In genomic region chr1:66599899-66600737, GRCh38 we compare ENCODE assay signal across 17 cellular contexts.
DNase-seq lines count a peak whose midpoint lies in the region; ATAC-seq, FAIRE-seq and TF ChIP-seq lines count a peak whose summit lies in the region.
"Had no signal": no experiment of that assay in that cellular context is flagged by ENCODE, and none has a peak within 500 bp of the region (broad histone marks: within the 10 kb centered on the region; RNA-seq: fewer than 3 reads in every experiment).

No MANE protein-coding gene starts in this region.

- no peaks in the 10 kb centered on the region for H3K9me2 ChIP-seq in SK-N-SH

- peaks cover 3 to 21% of the 10 kb centered on the region in 2 experiments; a peak in 3 of 4 replicates for H3K4me1 ChIP-seq in SK-N-SH (ENCODE audit: control insufficient read depth in 1 of 2, insufficient read depth in 2 of 2, low read depth in 1 of 2, low read length in 1 of 2)
- no peaks in the 10 kb centered on the region for H3K4me1 ChIP-seq in K562 (replicated peaks in 1 of 2; ENCODE audit: control insufficient read depth in 2 of 2, insufficient read depth in 2 of 2, low read length in 2 of 2)
- peaks cover 11% of the 10 kb centered on the region for H3K4me1 ChIP-seq in keratinocyte (ENCODE audit: control insufficient read depth, extremely low read depth, insufficient read depth, low read length)
- H3K4me1 ChIP-seq in skeletal muscle satellite cell (ENCODE audit: control insufficient read depth, insufficient read depth, low read length), result peaks cover 20% of the 10 kb centered on the region
- H3K4me1 ChIP-seq: BLaER1 had no signal

- H3K27ac Mint-ChIP-seq in glutamatergic neuron (ENCODE audit: unreplicated experiment), result no peak overlapping the region
- H3K27ac Mint-ChIP-seq: CD8-positive, alpha-beta T cell had no signal

- H3K4me3 ChIP-seq in SK-N-SH (ENCODE audit: low read depth in 2 of 2, low read length in 1 of 2) (no peak overlapping the region), K562 (no peak overlapping the region), keratinocyte (ENCODE audit: control insufficient read depth in 2 of 3, extremely low read depth in 1 of 3, insufficient read depth in 2 of 3, low read depth in 1 of 3, low read length in 3 of 3) (no peak overlapping the region), skeletal muscle satellite cell (ENCODE audit: low read length) (peak overlapping the region; percentile 36)
- H3K4me3 ChIP-seq: BLaER1 had no signal

- DNase-seq in SK-N-SH, result no peak
- no peak for DNase-seq in K562 (ENCODE audit: extremely low read depth in 1 of 4, low spot score in 3 of 4)
- no peak for DNase-seq in keratinocyte (ENCODE audit: low read depth, low spot score)
- no peak for DNase-seq in glutamatergic neuron
- no peak for DNase-seq in left ventricle myocardium superior
- no peak for DNase-seq in NCI-H1417 treated with DMSO at 0.1 percent for 48 hours (lab: John Stamatoyannopoulos, UW)
- DNase-seq: 8988T; CD8-positive, alpha-beta T cell; DMS79 treated with DMSO at 0.1 percent for 48 hours; NCI-H187 treated with DMSO at 0.1 percent for 48 hours; NCI-H748 treated with DMSO at 0.1 percent for 48 hours; OCI-M1; RPMI8226; SIG-M5 had no signal

- ATAC-seq in SK-N-SH treated with all-trans-retinoic acid at 6 μM for 48 hours (no peak), K562 (peak; percentile 42; the same call in 1 of the 3 replicates), left ventricle myocardium superior (no peak)
- ATAC-seq: CD8-positive, alpha-beta T cell had no signal

- H3K27me3 ChIP-seq in SK-N-SH (ENCODE audit: insufficient read depth) (no peaks in the 10 kb centered on the region), K562 (ENCODE audit: control insufficient read depth in 2 of 2, insufficient read depth in 2 of 2, low read length in 2 of 2) (peaks cover 0 to 10% of the 10 kb centered on the region in 2 experiments; a peak in 3 of 5 replicates), keratinocyte (ENCODE audit: control insufficient read depth, extremely low read depth, insufficient read depth, low read length) (no peaks in the 10 kb centered on the region), skeletal muscle satellite cell (ENCODE audit: control insufficient read depth, insufficient read depth, low read length) (no peaks in the 10 kb centered on the region)
- H3K27me3 ChIP-seq: BLaER1 had no signal

- H3K4me3 Mint-ChIP-seq in glutamatergic neuron (ENCODE audit: unreplicated experiment), result no peak overlapping the region
- H3K4me3 Mint-ChIP-seq: CD8-positive, alpha-beta T cell had no signal

- no peaks in the 10 kb centered on the region for H3K9me3 ChIP-seq in SK-N-SH
- no peaks in the 10 kb centered on the region for H3K9me3 ChIP-seq in K562 (replicated peaks; ENCODE audit: control insufficient read depth, insufficient read depth, low read depth, low read length)
- H3K9me3 ChIP-seq in keratinocyte (ENCODE audit: control insufficient read depth, low read depth, low read length), result no peaks in the 10 kb centered on the region
- H3K9me3 ChIP-seq in skeletal muscle satellite cell (replicated peaks; ENCODE audit: low read length), result peaks cover 2% of the 10 kb centered on the region

- no TSS peak for BruUV-seq in K562 (replicated peaks; lab: Mats Ljungman, UMichigan)

- H3K4me2 ChIP-seq in SK-N-SH (no peak overlapping the region), K562 (ENCODE audit: insufficient read depth, low read length) (no peak overlapping the region), keratinocyte (ENCODE audit: control insufficient read depth, extremely low read depth, insufficient read depth, low read depth, low read length) (no peak overlapping the region), skeletal muscle satellite cell (ENCODE audit: low read length) (peak overlapping the region; percentile 55)
- H3K4me2 ChIP-seq: BLaER1 had no signal

- CTCF ChIA-PET in SK-N-SH (lab: Yijun Ruan, JAX), result interaction anchor here (1.3 kb wide), 1 partner anchor 9 kb away, joined by 5 read pairs; no protein-coding TSS in a partner anchor
- CTCF ChIA-PET in K562 (lab: Yijun Ruan, JAX; ENCODE audit: low intra/inter-chr PET ratio), result no interaction called here

- H3K4me1 Mint-ChIP-seq in glutamatergic neuron (ENCODE audit: low read depth, unreplicated experiment), result no peaks in the 10 kb centered on the region

- POLR2A ChIA-PET in SK-N-SH (lab: Yijun Ruan, JAX), result no interaction called here
- POLR2A ChIA-PET in K562 (lab: Yijun Ruan, JAX), result interaction anchor here (0.5 kb wide), 2 partner anchors 54 to 707 kb away, joined by 3 read pairs; no protein-coding TSS in a partner anchor

- dilution Hi-C loops in keratinocyte (cut with MboI; ENCODE audit: extremely low pct_ligation_motif_present, low sequenced_read_pairs), result no loop called here

- H2AFZ ChIP-seq in SK-N-SH (ENCODE audit: low read depth) (peak overlapping the region; percentile 38; the same call in 1 of the 2 replicates), K562 (ENCODE audit: low read depth, low read length) (no peak overlapping the region), keratinocyte (ENCODE audit: control insufficient read depth, low read length) (no peak overlapping the region)

- H4K20me1 ChIP-seq in SK-N-SH (ENCODE audit: insufficient read depth) (no peaks in the 10 kb centered on the region), K562 (replicated peaks; ENCODE audit: control insufficient read depth, insufficient read depth, low read length) (no peaks in the 10 kb centered on the region), keratinocyte (ENCODE audit: control insufficient read depth, extremely low read depth, insufficient read depth, low read length) (no peaks in the 10 kb centered on the region)
- H4K20me1 ChIP-seq: BLaER1 had no signal

- in situ Hi-C loops in K562 (cut with MboI), result no loop called here

- H3K36me3 Mint-ChIP-seq in glutamatergic neuron (ENCODE audit: unreplicated experiment), result peaks cover 5% of the 10 kb centered on the region
- H3K36me3 Mint-ChIP-seq: CD8-positive, alpha-beta T cell had no signal

- H3K27me3 Mint-ChIP-seq in glutamatergic neuron (ENCODE audit: unreplicated experiment), result no peaks in the 10 kb centered on the region

- intact Hi-C loops in K562 (cut with micrococcal nuclease), result no loop called here
- intact Hi-C loops in left ventricle myocardium superior (cut with micrococcal nuclease), result no loop called here

- TF ChIP-seq POLR2A in K562 (conservative IDR thresholded peaks at IDR 0.05), result no peak

- TF ChIP-seq RAD21 in SK-N-SH (IDR thresholded peaks at IDR 0.05; ENCODE audit: low read length) (no peak), K562 (CRISPR knock-in tag; conservative IDR thresholded peaks at IDR 0.05 in 1 of 2, IDR thresholded peaks at IDR 0.05 in 1 of 2) (no peak)

- H3K27ac ChIP-seq in SK-N-SH (ENCODE audit: low read depth in 2 of 2, low read length in 1 of 2) (peak overlapping the region in 1 of 2 experiments; percentile 82; a peak in 2 of 4 replicates), K562 (ENCODE audit: extremely low read depth, low read depth, low read length) (no peak overlapping the region), keratinocyte (ENCODE audit: control insufficient read depth, insufficient read depth, low read length) (no peak overlapping the region)
- H3K27ac ChIP-seq: BLaER1 had no signal

- no peak for FAIRE-seq in K562 (lab: Jason Lieb, UNC)
- FAIRE-seq in keratinocyte (lab: Jason Lieb, UNC), result peak; percentile 52

- H3K9ac ChIP-seq in SK-N-SH, result no peak overlapping the region
- no peak overlapping the region for H3K9ac ChIP-seq in K562 (ENCODE audit: insufficient read depth in 1 of 2, low read depth in 2 of 2, low read length in 2 of 2)
- no peak overlapping the region for H3K9ac ChIP-seq in keratinocyte (ENCODE audit: control insufficient read depth, extremely low read depth, insufficient read depth, low read length)
- peak overlapping the region; percentile 66 for H3K9ac ChIP-seq in skeletal muscle satellite cell (ENCODE audit: low read depth, low read length)
- H3K9ac ChIP-seq: BLaER1 had no signal

- peaks cover 5% of the 10 kb centered on the region for H3K9me3 Mint-ChIP-seq in glutamatergic neuron (ENCODE audit: unreplicated experiment)

- H3K9me1 ChIP-seq in K562 (ENCODE audit: control insufficient read depth, insufficient read depth, low read length) (no peaks in the 10 kb centered on the region), keratinocyte (ENCODE audit: control insufficient read depth, extremely low read depth, insufficient read depth, low read length) (no peaks in the 10 kb centered on the region)

- H3F3A ChIP-seq in SK-N-SH (replicated peaks; ENCODE audit: insufficient read depth), result peaks cover 6% of the 10 kb centered on the region

- H3K36me3 ChIP-seq in SK-N-SH (replicated peaks in 1 of 2; ENCODE audit: control insufficient read depth in 1 of 2, insufficient read depth in 2 of 2, low read length in 1 of 2) (peaks cover 10 to 13% of the 10 kb centered on the region in 2 experiments), K562 (ENCODE audit: control insufficient read depth, insufficient read depth, low read length) (no peaks in the 10 kb centered on the region), keratinocyte (ENCODE audit: control insufficient read depth in 2 of 2, extremely low read depth in 1 of 2, insufficient read depth in 2 of 2, low read length in 2 of 2) (no peaks in the 10 kb centered on the region), skeletal muscle satellite cell (ENCODE audit: insufficient read depth, low read length) (peaks cover 12% of the 10 kb centered on the region)
- H3K36me3 ChIP-seq: BLaER1 had no signal

- H3K79me2 ChIP-seq in SK-N-SH (ENCODE audit: insufficient read depth) (peaks cover 11% of the 10 kb centered on the region; the same call in 1 of the 2 replicates), K562 (ENCODE audit: control insufficient read depth, insufficient read depth, low read length) (no peaks in the 10 kb centered on the region), keratinocyte (ENCODE audit: control insufficient read depth, insufficient read depth, low read length) (no peaks in the 10 kb centered on the region)

- no peak for TF ChIP-seq EP300 in SK-N-SH (IDR thresholded peaks at IDR 0.05; ENCODE audit: borderline replicate concordance in 1 of 2, low read depth in 1 of 2, low read length in 1 of 2)
- no peak for TF ChIP-seq EP300 in K562 (IDR thresholded peaks at IDR 0.05; ENCODE audit: low read length)

- 83% methylated on average over 14 of the region's 14 CpGs for WGBS in SK-N-SH (ENCODE audit: low lambda C conversion rate)
- 3% methylated on average over 14 of the region's 14 CpGs for WGBS in K562 (ENCODE audit: insufficient coverage, low coverage, missing lambda C conversion rate)

- TF ChIP-seq CTCF in SK-N-SH (IDR thresholded peaks at IDR 0.05) (no peak), K562 (IDR thresholded peaks at IDR 0.05 in 2 of 3, conservative IDR thresholded peaks at IDR 0.05 in 1 of 3; ENCODE audit: insufficient read depth in 2 of 3, low read depth in 1 of 3, low read length in 3 of 3) (no peak), keratinocyte (optimal IDR thresholded peaks at IDR 0.05 in 1 of 3, IDR thresholded peaks at IDR 0.05 in 1 of 3, conservative IDR thresholded peaks at IDR 0.05 in 1 of 3; ENCODE audit: extremely low read depth in 1 of 3, insufficient read depth in 2 of 3, low read length in 3 of 3) (no peak), glutamatergic neuron (IDR thresholded peaks at IDR 0.05; ENCODE audit: partially characterized antibody, unreplicated experiment) (no peak)

TF ChIP-seq in SK-N-SH, 30 proteins besides CTCF, POLR2A, EP300 and RAD21 (continues in another document):
- no peak for TF ChIP-seq MXI1 (IDR thresholded peaks at IDR 0.05; ENCODE audit: low read depth, low read length)

TF ChIP-seq in SK-N-SH treated with all-trans-retinoic acid at 6 μM for 48 hours, 23 proteins besides CTCF, POLR2A, EP300 and RAD21 (continues in another document):
- no peak for TF ChIP-seq GLIS3 (CRISPR knock-in tag; IDR thresholded peaks at IDR 0.05)
